In the genomic region with DNA sequence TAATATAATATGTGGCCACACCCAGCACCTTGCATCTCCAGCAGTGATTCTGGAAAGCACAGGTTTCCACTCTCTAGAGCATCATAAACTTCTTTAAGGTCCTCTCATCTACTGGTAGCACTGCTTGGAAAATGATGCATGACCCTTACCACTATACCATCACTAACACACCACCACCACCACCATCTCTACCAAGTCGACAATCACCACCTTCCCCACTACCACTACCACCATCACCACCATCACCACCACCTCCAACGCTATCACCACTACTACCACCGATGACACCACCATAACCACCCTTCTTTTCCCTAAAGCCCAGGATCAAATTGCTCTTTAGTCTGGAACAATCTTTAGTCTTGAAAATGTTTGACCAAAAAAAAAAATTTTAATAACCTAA, we compare ENCODE assay signal across 3 cellular contexts.
"Had no signal": no experiment of that assay in that cellular context is flagged by ENCODE, and none has a peak within 500 bp of the region (broad histone marks: within the 10 kb centered on the region; RNA-seq: fewer than 3 reads in every experiment).

No MANE protein-coding gene starts in this region.

- H3K4me3 ChIP-seq: GM12878 had no signal

- ATAC-seq: GM12878 had no signal

- DNase-seq: GDM1, GF-D8 had no signal
